Comparison of ENCODE assay signal across 1 cellular context in genomic region chrX:68498044-68498507, GRCh38.
TF ChIP-seq lines count a peak whose summit lies in the region.

No MANE protein-coding gene starts in this region.

TF ChIP-seq in GM23338, 12 proteins besides CTCF, POLR2A, EP300 and RAD21 (continued from another document):
- TF ChIP-seq ZNF462 (CRISPR knock-in tag; IDR thresholded peaks at IDR 0.05), result no peak
- TF ChIP-seq EZH2phosphoT487 (IDR thresholded peaks at IDR 0.05; ENCODE audit: unreplicated experiment), result no peak
- no peak for TF ChIP-seq NANOG (IDR thresholded peaks at IDR 0.05; ENCODE audit: borderline replicate concordance)
- no peak for TF ChIP-seq CREB1 (CRISPR knock-in tag; IDR thresholded peaks at IDR 0.05; ENCODE audit: low read depth)
